ENCODE assay signal across 32 cellular contexts in genomic region chr11:133893381-133893780, GRCh38. TPM values are rescaled to one million over a fixed set of nuclear protein-coding genes. Genes with fewer than 3 reads are reported as not detected.
"Had no signal": no experiment of that assay in that cellular context is flagged by ENCODE, and none has a peak within 500 bp of the region (broad histone marks: within the 10 kb centered on the region; RNA-seq: fewer than 3 reads in every experiment).

No MANE protein-coding gene starts in this region.

- H3K27me3 ChIP-seq: breast epithelium, heart left ventricle, neutrophil, pancreas, tibial artery, upper lobe of right lung had no signal

- H3K9me3 ChIP-seq: breast epithelium, heart left ventricle, neutrophil, pancreas, prostate gland, stomach, tibial artery, upper lobe of right lung had no signal

- H3K27ac ChIP-seq: breast epithelium, heart left ventricle, neutrophil, pancreas, prostate gland, stomach, tibial artery, upper lobe of right lung, WERI-Rb-1 had no signal

- DNase-seq: activated CD4-positive, alpha-beta T cell treated with anti-CD3 and anti-CD28 coated beads for 48 hours; activated CD4-positive, alpha-beta T cell treated with anti-CD3 and anti-CD28 coated beads, Interleukin-2, amount 50 U/mL, for 48 hours; activated naive CD4-positive, alpha-beta T cell; central memory CD4-positive, alpha-beta T cell; foreskin fibroblast; hypothalamus; immature natural killer cell; kidney; left colon; stimulated activated CD4-positive, alpha-beta T cell treated with anti-CD3 and anti-CD28 coated beads, Interleukin-1b, Interleukin-23, amount 100 ng/mL, for 48 hours; stimulated activated CD4-positive, alpha-beta T cell treated with anti-CD3 and anti-CD28 coated beads, Interleukin-4, amount 100 ng/mL, for 4 hours; stimulated activated CD8-positive, alpha-beta memory T cell treated with anti-CD3 and anti-CD28 coated beads, Interleukin-4, amount 100 ng/mL, for 48 hours; stomach; T-helper 17 cell; T1000; upper lobe of right lung; WERI-Rb-1 had no signal

- ATAC-seq: activated CD4-positive, CD25-positive, alpha-beta regulatory T cell treated with anti-CD3 and anti-CD28 coated beads, Interleukin-2, amount 50 U/mL, for 24 hours; activated naive CD4-positive, alpha-beta T cell treated with anti-CD3 and anti-CD28 coated beads, Interleukin-2, amount 50 U/mL, for 72 hours; esophagus mucosa; natural killer cell treated with Interleukin-12 subunit alpha and Interleukin-12 subunit beta and Interleukin-15 and Interleukin-18, amount 100 ng/mL, for 72 hours; pancreas; stimulated activated memory B cell treated with anti-CD40 and anti-IgM and Interleukin-4, amounts not matched to agents 10 μg/mL and 1 μg/mL and 100 μg/mL, for 72 hours; T-helper 17 cell; upper lobe of right lung had no signal

- H3K4me1 ChIP-seq: breast epithelium, pancreas, prostate gland, upper lobe of right lung had no signal

- H3K4me2 ChIP-seq: smooth muscle cell had no signal

- FAIRE-seq: kidney, pancreas had no signal

- H3K36me3 ChIP-seq: breast epithelium, heart left ventricle, neutrophil, pancreas, prostate gland, upper lobe of right lung had no signal

- H3K4me3 ChIP-seq: breast epithelium, heart left ventricle, pancreas, prostate gland, smooth muscle cell, stomach, tibial artery, upper lobe of right lung had no signal

RNA-seq across cellular contexts. Expression of gene SPATA19, which starts 48.1 kb away (rescaled TPM):
- total RNA-seq: activated naive CD4-positive, alpha-beta T cell treated with anti-CD3 and anti-CD28 coated beads, Interleukin-2, amount 50 U/mL, for 72 hours; breast epithelium; esophagus mucosa; heart left ventricle; kidney; left colon; lower leg skin; mononuclear cell; myocyte; natural killer cell treated with Interleukin-12 subunit alpha and Interleukin-12 subunit beta and Interleukin-15 and Interleukin-18, amount 100 ng/mL, for 72 hours; pancreas; stomach; T-helper 17 cell; upper lobe of right lung had no signal
- polyA plus RNA-seq: heart left ventricle, immature natural killer cell, pancreas, smooth muscle cell had no signal
